Comparison of ENCODE assay signal across 2 cellular contexts in genomic region chr1:224273651-224274050, GRCh38.
TF ChIP-seq lines count a peak whose summit lies in the region.

No MANE protein-coding gene starts in this region.

TF ChIP-seq in SK-N-SH treated with all-trans-retinoic acid at 6 μM for 48 hours, 23 proteins besides CTCF, POLR2A, EP300 and RAD21 (continued from another document):
- TF ChIP-seq TSHZ2 (CRISPR knock-in tag; IDR thresholded peaks at IDR 0.05): no peak
TF ChIP-seq in SK-N-SH treated with all-trans-retinoic acid at 6 μM for 48 hours: peak in this region for 1.

TF ChIP-seq in SK-N-SH, 30 proteins besides CTCF, POLR2A, EP300 and RAD21 (continued from another document):
- TF ChIP-seq REST (IDR thresholded peaks at IDR 0.05; ENCODE audit: low read depth, low read length) (no peak), MAX (IDR thresholded peaks at IDR 0.05; ENCODE audit: low read depth) (no peak), GATA2 (CRISPR knock-in tag; IDR thresholded peaks at IDR 0.05) (no peak)
